In the genomic region with DNA sequence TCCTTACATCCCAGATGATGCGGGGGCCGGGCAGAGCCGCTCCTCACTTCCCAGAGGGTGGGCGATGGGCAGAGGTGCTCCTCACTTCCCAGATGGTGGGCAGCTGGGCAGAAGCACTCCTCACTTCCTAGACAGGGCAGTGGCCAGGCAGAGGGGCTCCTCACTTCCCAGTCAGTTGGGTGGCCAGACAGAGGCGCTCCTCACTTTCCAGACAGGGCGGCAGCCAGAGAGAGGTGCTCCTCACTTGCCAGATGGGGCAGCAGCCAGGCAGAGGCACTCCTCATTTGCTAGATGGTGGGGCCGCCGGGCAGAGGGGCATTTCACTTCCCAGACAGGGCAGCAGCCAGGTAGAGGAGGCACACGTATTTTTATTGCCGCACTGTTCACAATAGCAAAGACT, we compare ENCODE assay signal across 21 cellular contexts.
A peak's percentile ranks its signal among the peaks of the same experiment; 100 is the strongest.
DNase-seq lines count a peak whose midpoint lies in the region; ATAC-seq, FAIRE-seq and TF ChIP-seq lines count a peak whose summit lies in the region.
"Had no signal": no experiment of that assay in that cellular context is flagged by ENCODE, and none has a peak within 500 bp of the region (broad histone marks: within the 10 kb centered on the region; RNA-seq: fewer than 3 reads in every experiment).

No MANE protein-coding gene starts in this region.

- H2AK5ac ChIP-seq in H1 (ENCODE audit: low read depth, low read length) (no peak overlapping the region), neuronal stem cell (ENCODE audit: low read depth, low read length) (peak overlapping the region; percentile 56)

- no peak overlapping the region for H3K4me3 ChIP-seq in H1 (ENCODE audit: extremely low read depth in 1 of 4, insufficient read depth in 2 of 4, low read depth in 3 of 4, low read length in 4 of 4)
- H3K4me3 ChIP-seq in neuronal stem cell (ENCODE audit: low read length in 2 of 2) = no peak overlapping the region
- H3K4me3 ChIP-seq in aorta (ENCODE audit: low read length in 2 of 2) = no peak overlapping the region
- H3K4me3 ChIP-seq in BE2C (ENCODE audit: low read depth, low read length) = no peak overlapping the region
- H3K4me3 ChIP-seq: BLaER1 treated with 17β-estradiol and CSF1 and Interleukin-3, amounts not matched to agents 10 nM and 100 nM had no signal

- no peak overlapping the region for H2BK120ac ChIP-seq in H1 (replicated peaks; ENCODE audit: low read depth, low read length)
- H2BK120ac ChIP-seq in neuronal stem cell (ENCODE audit: low read depth, low read length) = no peak overlapping the region

- no peak for FAIRE-seq in H1 (lab: Jason Lieb, UNC)
- FAIRE-seq: A204.1, D721Med, G401.6, GM12891, GM19239 had no signal

- H2BK5ac ChIP-seq in H1 (ENCODE audit: low read depth, low read length) (no peak overlapping the region), neuronal stem cell (ENCODE audit: low read length) (peak overlapping the region; percentile 53)

- no peak overlapping the region for H2AFZ ChIP-seq in H1 (ENCODE audit: low read length)
- no peak overlapping the region for H2AFZ ChIP-seq in neuronal stem cell (ENCODE audit: low read length)

- H3K4ac ChIP-seq in H1 (replicated peaks; ENCODE audit: insufficient read length, low read depth, low read length) (no peak overlapping the region), neuronal stem cell (ENCODE audit: low read length) (no peak overlapping the region)

- 99% methylated on average over 10 of the region's 10 CpGs; no CpG with 5 or more reads in 1 of the 2 experiments for WGBS in H1 (ENCODE audit: extremely low coverage in 1 of 2, insufficient coverage in 1 of 2, insufficient read length in 1 of 2, insufficient replicate concordance in 2 of 2, low coverage in 1 of 2, low lambda C conversion rate in 2 of 2, missing lambda C conversion rate in 1 of 2), 2 experiments
- WGBS in neuronal stem cell (ENCODE audit: extremely low coverage in 2 of 2, insufficient read length in 2 of 2, insufficient replicate concordance in 1 of 2), 2 donors = no CpG with 5 or more reads among the region's 10 CpGs
- 97% methylated on average over 10 of the region's 10 CpGs for WGBS in aorta, 2 donors

- no peak overlapping the region for H3K14ac ChIP-seq in H1 (ENCODE audit: insufficient read length)
- H3K14ac ChIP-seq in neuronal stem cell (ENCODE audit: low read length) = no peak overlapping the region

- no peak overlapping the region for H2BK15ac ChIP-seq in H1 (ENCODE audit: low read length)
- no peak overlapping the region for H2BK15ac ChIP-seq in neuronal stem cell (ENCODE audit: low read length)

- CTCF ChIA-PET in H1 (lab: Charles Lee; ENCODE audit: partially characterized antibody) = no interaction called here

- H3K4me2 ChIP-seq in H1 (ENCODE audit: insufficient read depth in 1 of 2, low read depth in 2 of 2, low read length in 2 of 2) (no peak overlapping the region), neuronal stem cell (ENCODE audit: insufficient read depth, low read length, poor library complexity, severe bottlenecking) (no peak overlapping the region)
- H3K4me2 ChIP-seq: BLaER1 treated with 17β-estradiol and CSF1 and Interleukin-3, amounts not matched to agents 10 nM and 100 nM had no signal

- no peaks in the 10 kb centered on the region for H3K79me1 ChIP-seq in H1 (ENCODE audit: low read depth, low read length)
- no peaks in the 10 kb centered on the region for H3K79me1 ChIP-seq in neuronal stem cell (ENCODE audit: low read depth, low read length)

- H4K91ac ChIP-seq in H1 (replicated peaks; ENCODE audit: insufficient read length, low read length) = no peak overlapping the region
- H4K91ac ChIP-seq in neuronal stem cell (ENCODE audit: low read depth, low read length, poor library complexity) = no peak overlapping the region

- no peaks in the 10 kb centered on the region for H3K4me1 ChIP-seq in H1 (replicated peaks in 1 of 4; ENCODE audit: control insufficient read depth in 3 of 4, insufficient read depth in 4 of 4, low read length in 3 of 4)
- peaks cover 0 to 4% of the 10 kb centered on the region in 2 donors for H3K4me1 ChIP-seq in neuronal stem cell (ENCODE audit: control insufficient read depth in 2 of 2, insufficient read depth in 1 of 2, low read depth in 1 of 2, low read length in 2 of 2)
- H3K4me1 ChIP-seq in aorta (ENCODE audit: control insufficient read depth in 1 of 2, insufficient read depth in 2 of 2, low read length in 2 of 2) = no peaks in the 10 kb centered on the region
- no peaks in the 10 kb centered on the region; the same call in 1 of the 2 replicates for H3K4me1 ChIP-seq in BE2C
- H3K4me1 ChIP-seq: Caco-2 had no signal

- H3K27me3 ChIP-seq in H1 (replicated peaks in 1 of 4; ENCODE audit: control insufficient read depth in 3 of 4, extremely low read depth in 1 of 4, insufficient read depth in 3 of 4, low read length in 3 of 4) (no peaks in the 10 kb centered on the region), neuronal stem cell (ENCODE audit: control insufficient read depth in 3 of 3, insufficient read depth in 3 of 3, low read depth in 1 of 3, low read length in 3 of 3) (no peaks in the 10 kb centered on the region), aorta (ENCODE audit: control insufficient read depth in 1 of 2, insufficient read depth in 2 of 2, low read length in 1 of 2) (no peaks in the 10 kb centered on the region), BE2C (no peaks in the 10 kb centered on the region)
- H3K27me3 ChIP-seq: BLaER1 treated with 17β-estradiol and CSF1 and Interleukin-3, amounts not matched to agents 10 nM and 100 nM had no signal

- no peak for TF ChIP-seq EP300 in H1 (IDR thresholded peaks at IDR 0.05; ENCODE audit: borderline replicate concordance in 1 of 2, low read depth in 2 of 2, low read length in 2 of 2)

- TF ChIP-seq CTCF in H1 (IDR thresholded peaks at IDR 0.05; ENCODE audit: control extremely low read depth in 1 of 3, insufficient read depth in 1 of 3, low read depth in 1 of 3, low read length in 3 of 3) (peak in 2 of 3 experiments; percentile 7 to 21; a peak in 3 of 4 replicates), BE2C (IDR thresholded peaks at IDR 0.05; ENCODE audit: low read depth, low read length) (no peak)

- in situ Hi-C loops in KBM-7 (cut with MboI; ENCODE audit: low pct_unique_long_range_greater_than_20kb, low sequenced_read_pairs) = no loop called here

- no peak overlapping the region; the same call in 1 of the 2 replicates for H4K8ac ChIP-seq in H1 (ENCODE audit: extremely low read depth, insufficient read depth, low read length)
- H4K8ac ChIP-seq in neuronal stem cell (ENCODE audit: low read depth, low read length) = no peak overlapping the region

- H3K23me2 ChIP-seq in H1 (ENCODE audit: low read depth, low read length) = no peaks in the 10 kb centered on the region

- H3K9ac ChIP-seq in H1 (replicated peaks in 1 of 4; ENCODE audit: extremely low read depth in 1 of 4, low read depth in 3 of 4, low read length in 3 of 4) (no peak overlapping the region), neuronal stem cell (ENCODE audit: low read depth, low read length, poor library complexity) (no peak overlapping the region)
- H3K9ac ChIP-seq: BLaER1 treated with 17β-estradiol and CSF1 and Interleukin-3, amounts not matched to agents 10 nM and 100 nM had no signal

- no peak overlapping the region for H4K5ac ChIP-seq in H1 (ENCODE audit: insufficient read length, low read depth, low read length)

- DNase-seq in H1 (ENCODE audit: low read depth in 1 of 2, low spot score in 2 of 2) (no peak), neuronal stem cell (ENCODE audit: low spot score) (no peak), aorta (peak in 1 of 2 donors; percentile 67), KBM-7 (no peak), BE2C (no peak)
- DNase-seq in stimulated activated CD4-positive, alpha-beta T cell treated with anti-CD3 and anti-CD28 coated beads, Interleukin-4, amount 100 ng/mL, for 1 hour = no peak
- DNase-seq: 8988T; ACHN; Caco-2; Calu3; CD4-positive, alpha-beta T cell; CD8-positive, alpha-beta T cell; DMS79 treated with DMSO at 0.1 percent for 48 hours; GF-D8 had no signal

- no peak overlapping the region for H3K27ac ChIP-seq in H1 (ENCODE audit: low read depth, low read length)
- H3K27ac ChIP-seq in neuronal stem cell (replicated peaks; ENCODE audit: low read length) = no peak overlapping the region
- no peak overlapping the region for H3K27ac ChIP-seq in aorta (ENCODE audit: low read depth in 1 of 2, low read length in 2 of 2)
- H3K27ac ChIP-seq: BLaER1 treated with 17β-estradiol and CSF1 and Interleukin-3, amounts not matched to agents 10 nM and 100 nM; C4-2B had no signal

- TF ChIP-seq POLR2A in H1 (IDR thresholded peaks at IDR 0.05; ENCODE audit: control extremely low read depth in 1 of 2, low read depth in 2 of 2, low read length in 2 of 2) = no peak

- POLR2A ChIA-PET in H1 (lab: Charles Lee; ENCODE audit: partially characterized antibody) = no interaction called here

- H3K36me3 ChIP-seq in H1 (ENCODE audit: control insufficient read depth in 2 of 4, insufficient read depth in 4 of 4, low read length in 3 of 4) (no peaks in the 10 kb centered on the region), neuronal stem cell (replicated peaks in 1 of 2; ENCODE audit: control insufficient read depth in 2 of 2, insufficient read depth in 2 of 2, low read length in 2 of 2) (no peaks in the 10 kb centered on the region), aorta (ENCODE audit: control insufficient read depth in 1 of 2, insufficient read depth in 2 of 2, low read length in 1 of 2) (no peaks in the 10 kb centered on the region), BE2C (no peaks in the 10 kb centered on the region)

- peak; percentile 30 to 33; a peak in 3 of 4 replicates for TF ChIP-seq RAD21 in H1 (IDR thresholded peaks at IDR 0.05 in 1 of 2, conservative IDR thresholded peaks at IDR 0.05 in 1 of 2; ENCODE audit: low read depth in 2 of 2, low read length in 2 of 2)

- H3K79me2 ChIP-seq in H1 (ENCODE audit: control insufficient read depth in 1 of 2, insufficient read depth in 2 of 2, low read length in 2 of 2) = no peaks in the 10 kb centered on the region

- H3K23ac ChIP-seq in H1 (ENCODE audit: insufficient read length) = no peak overlapping the region
- H3K23ac ChIP-seq in neuronal stem cell (ENCODE audit: low read depth, low read length, poor library complexity) = peak overlapping the region; percentile 31

- no peak overlapping the region for H2BK20ac ChIP-seq in H1 (ENCODE audit: low read length)

- intact Hi-C loops in aorta (cut with DNase I) = no loop called here

- H2BK12ac ChIP-seq in H1 (ENCODE audit: low read depth, low read length) = no peak overlapping the region
- H2BK12ac ChIP-seq in neuronal stem cell (ENCODE audit: low read length) = peak overlapping the region; percentile 41

- peak; percentile 19 for ATAC-seq in aorta (ENCODE audit: low FRiP score)
- ATAC-seq: CD8-positive, alpha-beta T cell had no signal

- no peaks in the 10 kb centered on the region for H4K20me1 ChIP-seq in H1 (replicated peaks in 1 of 2; ENCODE audit: control insufficient read depth in 1 of 2, insufficient read depth in 2 of 2, low read length in 2 of 2)
- H4K20me1 ChIP-seq: BLaER1 treated with 17β-estradiol and CSF1 and Interleukin-3, amounts not matched to agents 10 nM and 100 nM had no signal

- H3K18ac ChIP-seq in H1 (ENCODE audit: extremely low read depth, low read length) (no peak overlapping the region), neuronal stem cell (ENCODE audit: low read length) (no peak overlapping the region)

- H3K56ac ChIP-seq in H1 (replicated peaks; ENCODE audit: insufficient read length, low read depth, low read length) = no peak overlapping the region

- H3K9me3 ChIP-seq in H1 (ENCODE audit: insufficient read depth in 2 of 2, low read depth in 1 of 2, low read length in 1 of 2) = no peaks in the 10 kb centered on the region
- peaks cover 0 to 7% of the 10 kb centered on the region in 2 donors for H3K9me3 ChIP-seq in neuronal stem cell (replicated peaks in 1 of 2; ENCODE audit: control insufficient read depth in 2 of 2, insufficient read depth in 1 of 2, low read depth in 1 of 2, low read length in 2 of 2)
- H3K9me3 ChIP-seq in aorta (ENCODE audit: control insufficient read depth, low read length) = no peaks in the 10 kb centered on the region
- no peaks in the 10 kb centered on the region for H3K9me3 ChIP-seq in BE2C
- H3K9me3 ChIP-seq: Caco-2 had no signal
